Comparison of ENCODE assay signal across 8 cellular contexts in the genomic region with DNA sequence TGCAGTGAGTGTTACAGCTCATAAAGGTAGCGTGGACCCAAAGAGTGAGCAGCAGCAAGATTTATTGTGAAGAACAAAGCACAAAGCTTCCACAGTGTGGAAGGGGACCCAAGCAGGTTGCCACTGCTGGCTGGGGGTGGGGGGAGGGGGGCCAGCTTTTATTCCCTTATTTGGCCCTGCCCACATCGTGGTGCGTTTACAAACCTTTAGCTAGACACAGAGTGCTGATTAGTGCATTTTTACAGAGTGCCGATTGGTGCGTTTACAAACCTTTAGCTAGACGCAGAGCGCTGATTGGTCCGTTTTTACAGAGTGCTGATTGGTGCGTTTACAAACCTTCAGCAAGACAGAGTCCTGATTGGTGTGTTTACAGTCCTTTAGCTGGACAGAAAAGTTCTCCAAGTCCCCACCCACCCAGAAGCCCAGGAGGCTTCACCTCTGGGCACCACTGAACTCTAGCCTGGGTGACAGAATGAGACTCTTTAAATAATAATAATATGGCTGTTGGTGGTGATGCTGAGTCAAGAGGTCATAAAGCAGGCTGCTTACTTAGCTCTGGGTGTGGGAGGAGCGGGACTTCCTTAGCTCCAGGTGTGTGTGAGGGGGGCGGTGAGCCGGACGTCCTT. TPM values are rescaled to one million over a fixed set of nuclear protein-coding genes. Genes with fewer than 3 reads are reported as not detected.
DNase-seq lines count a peak whose midpoint lies in the region; ATAC-seq and TF ChIP-seq lines count a peak whose summit lies in the region.
"Not testable (repeated sequence)": the region's sequence is repeated elsewhere in the genome, so short reads cannot be mapped to it uniquely, and the experiment has no call there.

No MANE protein-coding gene starts in this region.

- H3K36me3 ChIP-seq in H7 (replicated peaks; ENCODE audit: control insufficient read depth, insufficient read depth, low read length); heart left ventricle; neural progenitor cell: not testable (repeated sequence)

- not testable (repeated sequence) for H3K9me3 Mint-ChIP-seq in neural progenitor cell, type B pancreatic cell

- intact Hi-C loops in heart left ventricle (cut with DNase I): loop anchor here in 6 of 10 donors (5.0 to 10.0 kb wide), 4 partner anchors 36 to 158 kb away; partner anchors contain the start of genes ESYT2 (in 3 of the 6) and NCAPG2 (in 2 of the 6)

- ATAC-seq in SK-N-SH treated with all-trans-retinoic acid at 6 μM for 48 hours: peak; percentile 35
- peak in 2 of 4 donors; percentile 4 to 19 for ATAC-seq in heart left ventricle

- H3K27ac ChIP-seq in heart left ventricle: peak overlapping the region; percentile 85 to 98 (median 92)
- not testable (repeated sequence) for H3K27ac ChIP-seq in neural progenitor cell

- in situ Hi-C loops in astrocyte of the cerebellum (cut with HindIII; ENCODE audit: low sequenced_read_pairs): not testable (repeated sequence)

- peaks cover 52% of the 10 kb centered on the region for H3K4me1 Mint-ChIP-seq in neural progenitor cell
- H3K4me1 Mint-ChIP-seq in type B pancreatic cell (ENCODE audit: unreplicated experiment): peaks cover 55% of the 10 kb centered on the region

- peaks cover 26% of the 10 kb centered on the region for H3K36me3 Mint-ChIP-seq in neural progenitor cell
- peaks cover 11% of the 10 kb centered on the region for H3K36me3 Mint-ChIP-seq in type B pancreatic cell

- H3K4me1 ChIP-seq in heart left ventricle (peaks cover 6 to 54% (median 26%) of the 10 kb centered on the region in 12 donors), neural progenitor cell (peaks cover 40% of the 10 kb centered on the region)

- peaks cover 35% of the 10 kb centered on the region for H3F3A ChIP-seq in neural progenitor cell (ENCODE audit: low read depth)

- peak in 1 of 2 donors; percentile 29 for TF ChIP-seq POLR2A in heart left ventricle (IDR thresholded peaks at IDR 0.05)

- not testable (repeated sequence) for H3K9ac ChIP-seq in neural progenitor cell

- H3K27me3 ChIP-seq in H7 (ENCODE audit: control insufficient read depth, insufficient read depth, low read length); heart left ventricle; neural progenitor cell: not testable (repeated sequence)

- H3K27ac Mint-ChIP-seq in neural progenitor cell (peak overlapping the region; percentile 97), type B pancreatic cell (peak overlapping the region; percentile 99)

- H3K79me2 ChIP-seq in neural progenitor cell (ENCODE audit: low read depth): peaks cover 68% of the 10 kb centered on the region

- 59 to 88% (median 61%) methylated on average over 10 to 13 of the region's 13 CpGs for WGBS in heart left ventricle, 4 donors

- H3K4me3 Mint-ChIP-seq in neural progenitor cell (peak overlapping the region; percentile 72), type B pancreatic cell (peak overlapping the region; percentile 90)

- peak; percentile 29 for DNase-seq in GM12864 (ENCODE audit: low read depth)
- DNase-seq in H7: peak; percentile 79
- DNase-seq in HT-29 (ENCODE audit: low spot score): peak; percentile 75
- not testable (repeated sequence) for DNase-seq in astrocyte of the cerebellum (ENCODE audit: low read depth); type B pancreatic cell (ENCODE audit: extremely low spot score, unreplicated experiment)
- DNase-seq in heart left ventricle: peak in 3 of 5 donors; percentile 30 to 56 (median 41)
- peak; percentile 16 for DNase-seq in neural progenitor cell (ENCODE audit: low spot score)

- not testable (repeated sequence) for H3K9me3 ChIP-seq in heart left ventricle; neural progenitor cell (ENCODE audit: low read depth)

- not testable (repeated sequence) for TF ChIP-seq CTCF in GM12864 (IDR thresholded peaks at IDR 0.05; ENCODE audit: low read depth, low read length, missing control alignments); astrocyte of the cerebellum (IDR thresholded peaks at IDR 0.05; ENCODE audit: low read depth, low read length, missing control alignments); heart left ventricle (IDR thresholded peaks at IDR 0.05); neural progenitor cell (IDR thresholded peaks at IDR 0.05); type B pancreatic cell (conservative IDR thresholded peaks at IDR 0.05)

- H3K27me3 Mint-ChIP-seq in neural progenitor cell (ENCODE audit: insufficient read depth, low read depth); type B pancreatic cell: not testable (repeated sequence)

- H4K20me1 ChIP-seq in neural progenitor cell (ENCODE audit: low read depth): not testable (repeated sequence)

- peak overlapping the region; percentile 47 for H3K4me3 ChIP-seq in GM12864 (ENCODE audit: low read depth, low read length)
- H3K4me3 ChIP-seq in H7 (ENCODE audit: insufficient read depth, low read depth, low read length): peak overlapping the region; percentile 35
- H3K4me3 ChIP-seq in astrocyte of the cerebellum (ENCODE audit: low read depth, low read length): peak overlapping the region; percentile 42
- H3K4me3 ChIP-seq in heart left ventricle: peak overlapping the region in 11 of 12 donors; percentile 27 to 59 (median 55)
- H3K4me3 ChIP-seq in neural progenitor cell: peak overlapping the region; percentile 62

- H3K4me2 ChIP-seq in neural progenitor cell: peak overlapping the region; percentile 85

- H2AFZ ChIP-seq in neural progenitor cell (replicated peaks): not testable (repeated sequence)

RNA-seq across cellular contexts. Expression of gene DYNC2I1, which starts 6.7 kb away (rescaled TPM):
- 5.5 and 11.8 TPM in 2 replicates for total RNA-seq in H7 (2014; rRNA removed; shearing (Covaris generic))
- 12.4 and 15.5 TPM in 2 replicates for total RNA-seq in HT-29 (2014; rRNA removed; shearing (Covaris generic))
- total RNA-seq in heart left ventricle (10 to 100 TPM; 15.1 to 25.7 (median 21.0) TPM), neural progenitor cell (ENCODE audit: low replicate concordance) (12.9 and 15.8 TPM in 2 replicates), type B pancreatic cell (ENCODE audit: low replicate concordance) (26.7 and 33.6 TPM in 2 replicates)
- polyA plus RNA-seq in heart left ventricle: 10 to 100 TPM; 16.2 to 40.9 TPM

RNA-seq across cellular contexts. Expression of gene ESYT2, which starts 33.8 kb away (rescaled TPM):
- 33.1 and 41.0 TPM in 2 replicates for total RNA-seq in H7 (2014; rRNA removed; shearing (Covaris generic))
- total RNA-seq in HT-29 (2014; rRNA removed; shearing (Covaris generic)): 75.4 and 76.4 TPM in 2 replicates
- total RNA-seq in heart left ventricle (10 to 100 TPM; 42.8 to 91.8 (median 50.9) TPM), neural progenitor cell (ENCODE audit: low replicate concordance) (33.4 and 39.3 TPM in 2 replicates), type B pancreatic cell (ENCODE audit: low replicate concordance) (42.1 and 89.4 TPM in 2 replicates)
- 10 to 100 TPM; 16.2 to 46.4 TPM for polyA plus RNA-seq in heart left ventricle
